In genomic region chr4:41079871-41080565, GRCh38 we compare ENCODE assay signal across 17 cellular contexts.
"Had no signal": no experiment of that assay in that cellular context is flagged by ENCODE, and none has a peak within 500 bp of the region (broad histone marks: within the 10 kb centered on the region; RNA-seq: fewer than 3 reads in every experiment).

No MANE protein-coding gene starts in this region.

- H3K4me1 ChIP-seq: ascending aorta, psoas muscle had no signal

- H3K27ac Mint-ChIP-seq: activated naive CD8-positive, alpha-beta T cell treated with anti-CD3 and anti-CD28 coated beads, Interleukin-2, amount 50 U/mL, for 24 hours; activated T-helper 17 cell treated with anti-CD3 and anti-CD28 coated beads, Interleukin-2, amount 50 U/mL, for 72 hours; natural killer cell; stimulated activated naive CD8-positive, alpha-beta T cell treated with anti-CD3 and anti-CD28 coated beads, Interleukin-15, Interleukin-2, amounts not matched to agents 100 ng/mL and 50 ng/mL, for 24 hours had no signal

- H3K4me2 ChIP-seq: smooth muscle cell had no signal

- H3K9me3 Mint-ChIP-seq: activated naive CD8-positive, alpha-beta T cell treated with anti-CD3 and anti-CD28 coated beads, Interleukin-2, amount 50 U/mL, for 24 hours; activated T-helper 17 cell treated with anti-CD3 and anti-CD28 coated beads, Interleukin-2, amount 50 U/mL, for 72 hours; stimulated activated naive CD8-positive, alpha-beta T cell treated with anti-CD3 and anti-CD28 coated beads, Interleukin-15, Interleukin-2, amounts not matched to agents 100 ng/mL and 50 ng/mL, for 24 hours had no signal

- H3K4me1 Mint-ChIP-seq: activated naive CD8-positive, alpha-beta T cell treated with anti-CD3 and anti-CD28 coated beads, Interleukin-2, amount 50 U/mL, for 24 hours; activated T-helper 17 cell treated with anti-CD3 and anti-CD28 coated beads, Interleukin-2, amount 50 U/mL, for 72 hours; natural killer cell had no signal

- DNase-seq: activated CD4-positive, alpha-beta T cell treated with anti-CD3 and anti-CD28 coated beads for 1 hour; activated CD4-positive, alpha-beta T cell treated with anti-CD3 and anti-CD28 coated beads, Interleukin-2, amount 50 U/mL, for 4 hours; activated naive CD4-positive, alpha-beta T cell treated with Interleukin-2 at 50 U/mL for 16 hours; activated naive CD8-positive, alpha-beta T cell treated with anti-CD3 and anti-CD28 coated beads, Interleukin-2, amount 50 U/mL, for 24 hours; erythroblast; islet precursor cell; natural killer cell; psoas muscle; right lobe of liver; T-helper 1 cell; T1000 had no signal

- H3K36me3 Mint-ChIP-seq: natural killer cell had no signal

- H3K9me3 ChIP-seq: ascending aorta, breast epithelium, gastroesophageal sphincter, psoas muscle, right lobe of liver had no signal

- H3K27ac ChIP-seq: ascending aorta, breast epithelium, gastroesophageal sphincter, psoas muscle, right lobe of liver had no signal

- H3K4me3 Mint-ChIP-seq: activated naive CD8-positive, alpha-beta T cell treated with anti-CD3 and anti-CD28 coated beads, Interleukin-2, amount 50 U/mL, for 24 hours; activated T-helper 17 cell treated with anti-CD3 and anti-CD28 coated beads, Interleukin-2, amount 50 U/mL, for 72 hours; natural killer cell; stimulated activated naive CD8-positive, alpha-beta T cell treated with anti-CD3 and anti-CD28 coated beads, Interleukin-15, Interleukin-2, amounts not matched to agents 100 ng/mL and 50 ng/mL, for 24 hours had no signal

- H3K27me3 ChIP-seq: ascending aorta, breast epithelium, gastroesophageal sphincter, right lobe of liver had no signal

- H3K36me3 ChIP-seq: ascending aorta, breast epithelium, gastroesophageal sphincter, right lobe of liver had no signal

- H3K4me3 ChIP-seq: ascending aorta, breast epithelium, gastroesophageal sphincter, psoas muscle, right lobe of liver, smooth muscle cell had no signal

- ATAC-seq: activated naive CD8-positive, alpha-beta T cell treated with anti-CD3 and anti-CD28 coated beads, Interleukin-2, amount 50 U/mL, for 24 hours; activated T-helper 17 cell treated with anti-CD3 and anti-CD28 coated beads, Interleukin-2, amount 50 U/mL, for 72 hours; gastroesophageal sphincter; natural killer cell; right lobe of liver had no signal
